1 cellular context compared by ENCODE assay signal in the genomic region with DNA sequence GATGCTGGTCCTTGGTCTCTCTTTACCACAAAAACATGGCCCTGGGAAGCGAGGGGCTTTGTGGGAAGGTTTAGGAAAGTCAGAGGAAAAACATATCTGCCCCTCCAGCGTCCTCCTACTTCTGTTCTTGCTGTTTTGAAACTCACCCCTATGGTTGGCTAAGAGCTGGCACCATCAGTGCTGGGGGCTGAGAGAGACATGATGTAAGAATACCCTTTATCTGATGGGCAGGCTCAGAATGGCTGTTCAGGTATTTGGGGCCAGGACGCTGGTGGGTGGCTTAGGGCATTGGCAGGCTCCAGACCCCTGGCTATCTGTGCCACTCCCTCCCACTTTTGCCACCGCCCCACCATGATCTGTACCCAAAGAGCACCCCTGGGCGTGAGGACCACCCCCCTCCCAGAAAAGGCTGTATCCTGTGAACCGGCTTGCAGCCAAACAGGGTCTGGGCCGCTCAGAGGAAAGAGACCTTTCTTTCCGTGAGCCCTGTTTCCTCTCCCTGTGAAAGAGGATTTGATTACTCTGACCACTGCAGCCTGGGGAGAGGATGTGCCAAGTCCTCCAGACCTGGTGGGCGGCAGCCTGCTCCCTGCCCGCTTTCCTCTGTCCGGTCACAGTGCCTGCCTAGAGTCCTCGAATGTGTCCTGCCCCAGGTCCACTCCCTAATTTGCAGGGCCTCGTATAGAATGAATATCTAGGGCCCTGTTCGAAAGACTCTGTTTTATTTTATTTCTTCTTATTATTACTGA.
TF ChIP-seq lines count a peak whose summit lies in the region.

No MANE protein-coding gene starts in this region.

TF ChIP-seq in SK-N-SH treated with all-trans-retinoic acid at 6 μM for 48 hours, 23 proteins besides CTCF, POLR2A, EP300 and RAD21 (continued from another document):
- no peak for TF ChIP-seq CSRNP3 (CRISPR knock-in tag; IDR thresholded peaks at IDR 0.05)
- no peak for TF ChIP-seq CREB5 (CRISPR knock-in tag; IDR thresholded peaks at IDR 0.05; ENCODE audit: low read depth)
- TF ChIP-seq ZFP30 (CRISPR knock-in tag; IDR thresholded peaks at IDR 0.05): no peak
- TF ChIP-seq, protein P1, sequence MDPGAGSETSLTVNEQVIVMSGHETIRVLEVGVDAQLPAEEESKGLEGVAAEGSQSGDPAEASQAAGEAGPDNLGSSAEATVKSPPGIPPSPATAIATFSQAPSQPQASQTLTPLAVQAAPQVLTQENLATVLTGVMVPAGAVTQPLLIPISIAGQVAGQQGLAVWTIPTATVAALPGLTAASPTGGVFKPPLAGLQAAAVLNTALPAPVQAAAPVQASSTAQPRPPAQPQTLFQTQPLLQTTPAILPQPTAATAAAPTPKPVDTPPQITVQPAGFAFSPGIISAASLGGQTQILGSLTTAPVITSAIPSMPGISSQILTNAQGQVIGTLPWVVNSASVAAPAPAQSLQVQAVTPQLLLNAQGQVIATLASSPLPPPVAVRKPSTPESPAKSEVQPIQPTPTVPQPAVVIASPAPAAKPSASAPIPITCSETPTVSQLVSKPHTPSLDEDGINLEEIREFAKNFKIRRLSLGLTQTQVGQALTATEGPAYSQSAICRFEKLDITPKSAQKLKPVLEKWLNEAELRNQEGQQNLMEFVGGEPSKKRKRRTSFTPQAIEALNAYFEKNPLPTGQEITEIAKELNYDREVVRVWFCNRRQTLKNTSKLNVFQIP (CRISPR knock-in tag; IDR thresholded peaks at IDR 0.05; ENCODE audit: borderline replicate concordance, low read depth): no peak
- TF ChIP-seq ZC3H10 (CRISPR knock-in tag; IDR thresholded peaks at IDR 0.05): no peak
- no peak for TF ChIP-seq ZNF565 (CRISPR knock-in tag; conservative IDR thresholded peaks at IDR 0.05; ENCODE audit: low read depth)
- TF ChIP-seq OSR1 (CRISPR knock-in tag; IDR thresholded peaks at IDR 0.05): no peak
- no peak for TF ChIP-seq ZFP3 (CRISPR knock-in tag; IDR thresholded peaks at IDR 0.05)
- TF ChIP-seq ZNF70 (CRISPR knock-in tag; IDR thresholded peaks at IDR 0.05): no peak
- TF ChIP-seq CSDC2 (CRISPR knock-in tag; IDR thresholded peaks at IDR 0.05): no peak
- TF ChIP-seq PPARA (CRISPR knock-in tag; IDR thresholded peaks at IDR 0.05; ENCODE audit: borderline replicate concordance): no peak
- TF ChIP-seq, protein P2, sequence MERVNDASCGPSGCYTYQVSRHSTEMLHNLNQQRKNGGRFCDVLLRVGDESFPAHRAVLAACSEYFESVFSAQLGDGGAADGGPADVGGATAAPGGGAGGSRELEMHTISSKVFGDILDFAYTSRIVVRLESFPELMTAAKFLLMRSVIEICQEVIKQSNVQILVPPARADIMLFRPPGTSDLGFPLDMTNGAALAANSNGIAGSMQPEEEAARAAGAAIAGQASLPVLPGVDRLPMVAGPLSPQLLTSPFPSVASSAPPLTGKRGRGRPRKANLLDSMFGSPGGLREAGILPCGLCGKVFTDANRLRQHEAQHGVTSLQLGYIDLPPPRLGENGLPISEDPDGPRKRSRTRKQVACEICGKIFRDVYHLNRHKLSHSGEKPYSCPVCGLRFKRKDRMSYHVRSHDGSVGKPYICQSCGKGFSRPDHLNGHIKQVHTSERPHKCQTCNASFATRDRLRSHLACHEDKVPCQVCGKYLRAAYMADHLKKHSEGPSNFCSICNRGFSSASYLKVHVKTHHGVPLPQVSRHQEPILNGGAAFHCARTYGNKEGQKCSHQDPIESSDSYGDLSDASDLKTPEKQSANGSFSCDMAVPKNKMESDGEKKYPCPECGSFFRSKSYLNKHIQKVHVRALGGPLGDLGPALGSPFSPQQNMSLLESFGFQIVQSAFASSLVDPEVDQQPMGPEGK (CRISPR knock-in tag; IDR thresholded peaks at IDR 0.05; ENCODE audit: borderline replicate concordance): no peak
- TF ChIP-seq TOX (CRISPR knock-in tag; IDR thresholded peaks at IDR 0.05; ENCODE audit: borderline replicate concordance): no peak
- no peak for TF ChIP-seq BACH2 (CRISPR knock-in tag; IDR thresholded peaks at IDR 0.05; ENCODE audit: borderline replicate concordance)
TF ChIP-seq in SK-N-SH treated with all-trans-retinoic acid at 6 μM for 48 hours: peak in this region for 0.
